Comparison of ENCODE assay signal across 8 cellular contexts in genomic region chr21:33949516-33950424, GRCh38. TPM values are rescaled to one million over a fixed set of nuclear protein-coding genes. Genes with fewer than 3 reads are reported as not detected.
DNase-seq lines count a peak whose midpoint lies in the region; ATAC-seq and TF ChIP-seq lines count a peak whose summit lies in the region.

No MANE protein-coding gene starts in this region.

- no peaks in the 10 kb centered on the region for H3K9me3 ChIP-seq in vagina

- DNase-seq in stimulated activated CD4-positive, alpha-beta T cell treated with anti-CD3 and anti-CD28 coated beads, Interleukin-12 subunit alpha, Interleukin-12 subunit beta, amount 100 ng/mL, for 48 hours (ENCODE audit: low read depth in 2 of 3, low spot score in 1 of 3), result peak; percentile 50 to 65 (median 58)
- no peak for DNase-seq in stimulated activated CD4-positive, alpha-beta T cell treated with anti-CD3 and anti-CD28 coated beads, Interleukin-12 subunit alpha, Interleukin-12 subunit beta, amount 100 ng/mL, for 4 hours
- peak; percentile 78 to 83 for DNase-seq in activated T-cell treated with anti-CD3 and anti-CD28 coated beads, Interleukin-2, amount 50 U/mL, for 72 hours
- DNase-seq in naive B cell, result no peak
- DNase-seq in vagina (ENCODE audit: extremely low spot score in 2 of 2), result peak in 1 of 2 donors; percentile 88
- no peak for DNase-seq in C1 segment of cervical spinal cord (lab: John Stamatoyannopoulos, UW)

- H3K27ac Mint-ChIP-seq in activated T-cell treated with anti-CD3 and anti-CD28 coated beads, Interleukin-2, amount 50 U/mL, for 72 hours, result peak overlapping the region; percentile 90
- peak overlapping the region in 4 of 6 donors; percentile 54 to 85 (median 73) for H3K27ac Mint-ChIP-seq in naive B cell

- TF ChIP-seq POLR2A in vagina (IDR thresholded peaks at IDR 0.05), result no peak

- H3K27me3 ChIP-seq in vagina, result no peaks in the 10 kb centered on the region

- H3K4me1 Mint-ChIP-seq in activated T-cell treated with anti-CD3 and anti-CD28 coated beads, Interleukin-2, amount 50 U/mL, for 72 hours (ENCODE audit: low read depth), result peaks cover 84% of the 10 kb centered on the region
- H3K4me1 Mint-ChIP-seq in naive B cell, result peaks cover 22 to 37% (median 34%) of the 10 kb centered on the region in 3 donors

- H3K36me3 Mint-ChIP-seq in activated T-cell treated with anti-CD3 and anti-CD28 coated beads, Interleukin-2, amount 50 U/mL, for 72 hours (ENCODE audit: insufficient read depth in 2 of 2), result peaks cover 10 to 12% of the 10 kb centered on the region in 2 donors
- H3K36me3 Mint-ChIP-seq in naive B cell, result no peaks in the 10 kb centered on the region

- intact Hi-C loops in vagina (cut with DNase I), result loop anchor here (10.0 kb wide), 1 partner anchor 125 kb away; the partner anchor contains the start of genes MRPS6 and SLC5A3

- H3K27me3 Mint-ChIP-seq in activated T-cell treated with anti-CD3 and anti-CD28 coated beads, Interleukin-2, amount 50 U/mL, for 72 hours (ENCODE audit: low read depth), result no peaks in the 10 kb centered on the region
- H3K27me3 Mint-ChIP-seq in naive B cell, result no peaks in the 10 kb centered on the region

- H3K4me1 ChIP-seq in vagina, result peaks cover 28% of the 10 kb centered on the region

- ATAC-seq in activated T-cell treated with anti-CD3 and anti-CD28 coated beads, Interleukin-2, amount 50 U/mL, for 72 hours (replicated peaks in 1 of 2), result peak; percentile 59 to 60
- ATAC-seq in naive B cell (ENCODE audit: low read depth in 2 of 2) (no peak), HG02938 (IDR thresholded peaks at IDR 0.05; ENCODE audit: unreplicated experiment) (no peak), GM21737 (IDR thresholded peaks at IDR 0.05; ENCODE audit: unreplicated experiment) (no peak)

- H3K27ac ChIP-seq in vagina, result peak overlapping the region; percentile 96

- no peaks in the 10 kb centered on the region for H3K36me3 ChIP-seq in vagina

- no peak overlapping the region for H3K4me3 ChIP-seq in vagina

- TF ChIP-seq CTCF in vagina (IDR thresholded peaks at IDR 0.05), result no peak

- H3K4me3 Mint-ChIP-seq in activated T-cell treated with anti-CD3 and anti-CD28 coated beads, Interleukin-2, amount 50 U/mL, for 72 hours, result peak overlapping the region; percentile 66 to 79
- peak overlapping the region in 6 of 8 donors; percentile 20 to 82 (median 42) for H3K4me3 Mint-ChIP-seq in naive B cell

- peaks cover 1 to 3% of the 10 kb centered on the region in 2 donors for H3K9me3 Mint-ChIP-seq in activated T-cell treated with anti-CD3 and anti-CD28 coated beads, Interleukin-2, amount 50 U/mL, for 72 hours
- H3K9me3 Mint-ChIP-seq in naive B cell, result peaks cover 0 to 3% (median 0%) of the 10 kb centered on the region in 7 donors

RNA-seq across cellular contexts. Expression of gene ATP5PO, which starts 34.2 kb away (rescaled TPM):
- total RNA-seq in activated T-cell treated with anti-CD3 and anti-CD28 coated beads, Interleukin-2, amount 50 U/mL, for 72 hours, result 100 to 1,000 TPM; 217 to 230 TPM
- polyA plus RNA-seq in naive B cell (ENCODE audit: low read depth in 6 of 6), result 100 to 1,000 TPM; 299 to 386 (median 357) TPM
- 133 TPM for total RNA-seq in vagina

Comparison
In these comparisons a context has a peak if more than half of its experiments do, and no peak if none do; other contexts are left out.
1. DNase-seq: peak in stimulated activated CD4-positive, alpha-beta T cell treated with anti-CD3 and anti-CD28 coated beads, Interleukin-12 subunit alpha, Interleukin-12 subunit beta, amount 100 ng/mL, for 48 hours (3 of 3) and activated T-cell treated with anti-CD3 and anti-CD28 coated beads, Interleukin-2, amount 50 U/mL, for 72 hours (2 of 2); none in stimulated activated CD4-positive, alpha-beta T cell treated with anti-CD3 and anti-CD28 coated beads, Interleukin-12 subunit alpha, Interleukin-12 subunit beta, amount 100 ng/mL, for 4 hours (single experiment), naive B cell (single experiment) and C1 segment of cervical spinal cord (0 of 14).
2. ATAC-seq: peak in activated T-cell treated with anti-CD3 and anti-CD28 coated beads, Interleukin-2, amount 50 U/mL, for 72 hours (2 of 2); none in naive B cell (0 of 2), HG02938 (single experiment) and GM21737 (single experiment).